In the genomic region with DNA sequence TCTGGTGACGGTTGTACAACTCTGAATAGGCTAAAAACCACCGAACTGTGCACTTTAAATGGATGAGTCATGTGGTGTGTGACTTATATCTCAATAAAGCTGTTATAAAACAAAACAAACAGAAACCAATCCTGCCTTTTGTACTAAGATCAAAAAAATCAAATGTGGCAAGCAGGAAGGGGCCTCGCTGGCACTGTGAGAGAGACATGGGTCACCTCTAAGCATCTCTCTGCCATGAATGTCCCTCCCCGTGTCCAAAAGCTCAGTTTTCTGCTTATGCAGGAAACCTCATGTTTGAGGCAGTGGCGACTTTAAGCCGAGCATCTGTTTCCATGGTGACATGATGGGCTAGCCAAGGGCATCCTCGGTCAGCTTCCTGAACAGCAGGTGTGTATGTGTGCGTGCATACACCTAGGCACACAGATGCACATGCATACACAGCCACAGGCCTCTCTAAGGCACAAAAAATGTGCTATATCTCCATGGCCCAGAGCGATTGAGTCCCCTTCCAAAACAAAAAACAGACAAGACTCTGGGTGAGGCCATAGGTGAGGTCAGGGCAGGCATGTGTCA, we compare ENCODE assay signal across 10 cellular contexts. TPM values are rescaled to one million over a fixed set of nuclear protein-coding genes. Genes with fewer than 3 reads are reported as not detected.
DNase-seq lines count a peak whose midpoint lies in the region; ATAC-seq, FAIRE-seq and TF ChIP-seq lines count a peak whose summit lies in the region.
"Had no signal": no experiment of that assay in that cellular context is flagged by ENCODE, and none has a peak within 500 bp of the region (broad histone marks: within the 10 kb centered on the region; RNA-seq: fewer than 3 reads in every experiment).

No MANE protein-coding gene starts in this region.

- no peak for TF ChIP-seq POLR2A in tibial nerve (IDR thresholded peaks at IDR 0.05)

- POLR2A ChIA-PET in naive thymus-derived CD4-positive, alpha-beta T cell (lab: Charles Lee), result interaction anchor here (0.5 to 0.6 kb wide), 2 partner anchors 9 to 1583 kb away, joined by 3 read pairs; no protein-coding TSS in a partner anchor

- no peaks in the 10 kb centered on the region for H3K79me2 ChIP-seq in astrocyte (ENCODE audit: insufficient read depth, low read length)

- DNase-seq in DMS53 treated with DMSO at 0.1 percent for 48 hours (lab: John Stamatoyannopoulos, UW; ENCODE audit: unreplicated experiment) (peak; percentile 41), NCI-H748 (lab: John Stamatoyannopoulos, UW; ENCODE audit: unreplicated experiment) (peak; percentile 76), astrocyte (ENCODE audit: low read depth) (peak; percentile 41), tibial nerve (ENCODE audit: low spot score in 2 of 2) (no peak), pons (ENCODE audit: low spot score) (no peak), substantia nigra (lab: John Stamatoyannopoulos, UW) (no peak), SIG-M5 (lab: John Stamatoyannopoulos, UW) (no peak)
- no peak for DNase-seq in naive thymus-derived CD4-positive, alpha-beta T cell
- DNase-seq: NCI-H1092 treated with DMSO at 0.1 percent for 48 hours had no signal

- H3K27me3 ChIP-seq in astrocyte (ENCODE audit: insufficient read depth, low read length) (peaks cover 3% of the 10 kb centered on the region), tibial nerve (no peaks in the 10 kb centered on the region)
- no peaks in the 10 kb centered on the region for H3K27me3 ChIP-seq in naive thymus-derived CD4-positive, alpha-beta T cell (ENCODE audit: control insufficient read depth in 2 of 2, insufficient read depth in 2 of 2, low read length in 2 of 2)

- H3K9me3 Mint-ChIP-seq in astrocyte (ENCODE audit: unreplicated experiment), result no peaks in the 10 kb centered on the region
- H3K9me3 Mint-ChIP-seq in naive thymus-derived CD4-positive, alpha-beta T cell, result peaks cover 0 to 1% (median 0%) of the 10 kb centered on the region in 11 donors

- no peak overlapping the region for H2AFZ ChIP-seq in astrocyte (ENCODE audit: low read depth, low read length)

- H3K4me2 ChIP-seq in astrocyte (ENCODE audit: low read length), result peak overlapping the region; percentile 60

- H3K36me3 ChIP-seq in astrocyte (ENCODE audit: insufficient read depth, low read length), result no peaks in the 10 kb centered on the region
- peaks cover 0 to 47% (median 0%) of the 10 kb centered on the region in 3 experiments for H3K36me3 ChIP-seq in naive thymus-derived CD4-positive, alpha-beta T cell (ENCODE audit: control insufficient read depth in 2 of 3, insufficient read depth in 3 of 3, low read length in 3 of 3)
- peaks cover 0 to 27% (median 0%) of the 10 kb centered on the region in 3 donors for H3K36me3 ChIP-seq in tibial nerve

- H3K27ac Mint-ChIP-seq in astrocyte (ENCODE audit: unreplicated experiment), result no peak overlapping the region
- H3K27ac Mint-ChIP-seq in naive thymus-derived CD4-positive, alpha-beta T cell, result peak overlapping the region; percentile 11 to 57 (median 43)

- no peak for TF ChIP-seq CTCF in astrocyte (IDR thresholded peaks at IDR 0.05; ENCODE audit: insufficient read depth, low read depth, low read length)
- no peak for TF ChIP-seq CTCF in tibial nerve (IDR thresholded peaks at IDR 0.05)

- no peak for FAIRE-seq in astrocyte (lab: Jason Lieb, UNC)
- FAIRE-seq: RCC 7860 had no signal

- H3K4me3 Mint-ChIP-seq in astrocyte (ENCODE audit: unreplicated experiment), result no peak overlapping the region
- H3K4me3 Mint-ChIP-seq in naive thymus-derived CD4-positive, alpha-beta T cell, result no peak overlapping the region

- H3K9me3 ChIP-seq in astrocyte (ENCODE audit: insufficient read depth, low read depth, low read length), result no peaks in the 10 kb centered on the region
- H3K9me3 ChIP-seq in naive thymus-derived CD4-positive, alpha-beta T cell (ENCODE audit: control insufficient read depth in 2 of 3, low read length in 3 of 3), result no peaks in the 10 kb centered on the region
- no peaks in the 10 kb centered on the region for H3K9me3 ChIP-seq in tibial nerve

- ATAC-seq in naive thymus-derived CD4-positive, alpha-beta T cell, result peak; percentile 41

- no peak overlapping the region for H3K27ac ChIP-seq in astrocyte (ENCODE audit: low read depth, low read length)
- H3K27ac ChIP-seq in naive thymus-derived CD4-positive, alpha-beta T cell (ENCODE audit: low read depth, low read length), result no peak overlapping the region
- no peak overlapping the region for H3K27ac ChIP-seq in tibial nerve
- H3K27ac ChIP-seq in substantia nigra (ENCODE audit: low read depth, low read length, poor library complexity, severe bottlenecking), result no peak overlapping the region

- no peak for TF ChIP-seq EP300 in tibial nerve (IDR thresholded peaks at IDR 0.05)

- H3K4me3 ChIP-seq in astrocyte (ENCODE audit: insufficient read depth, low read depth, low read length), result no peak overlapping the region
- H3K4me3 ChIP-seq in naive thymus-derived CD4-positive, alpha-beta T cell (ENCODE audit: low read length), result no peak overlapping the region
- no peak overlapping the region for H3K4me3 ChIP-seq in tibial nerve

- no peaks in the 10 kb centered on the region for H3K4me1 Mint-ChIP-seq in astrocyte (ENCODE audit: low read depth, unreplicated experiment)
- H3K4me1 Mint-ChIP-seq in naive thymus-derived CD4-positive, alpha-beta T cell, result peaks cover 10 to 66% (median 59%) of the 10 kb centered on the region in 7 donors

- peaks cover 19% of the 10 kb centered on the region for H4K20me1 ChIP-seq in astrocyte (ENCODE audit: insufficient read depth, low read length)

- 70 to 72% methylated on average over 9 of the region's 9 CpGs for WGBS in tibial nerve, 2 donors

- intact Hi-C loops in naive thymus-derived CD4-positive, alpha-beta T cell (cut with micrococcal nuclease), result no loop called here

- CTCF ChIA-PET in naive thymus-derived CD4-positive, alpha-beta T cell (lab: Charles Lee), result interaction anchor here (0.6 to 1.1 kb wide), 2 partner anchors 212 to 1732 kb away, joined by 3 read pairs; no protein-coding TSS in a partner anchor

- H3K27me3 Mint-ChIP-seq in astrocyte (ENCODE audit: low read depth, unreplicated experiment), result no peaks in the 10 kb centered on the region
- no peaks in the 10 kb centered on the region for H3K27me3 Mint-ChIP-seq in naive thymus-derived CD4-positive, alpha-beta T cell

- H3K36me3 Mint-ChIP-seq in astrocyte (ENCODE audit: low read depth, unreplicated experiment), result peaks cover 12% of the 10 kb centered on the region
- peaks cover 0 to 16% (median 0%) of the 10 kb centered on the region in 5 donors for H3K36me3 Mint-ChIP-seq in naive thymus-derived CD4-positive, alpha-beta T cell

- peak overlapping the region; percentile 4 for H3K9ac ChIP-seq in astrocyte (ENCODE audit: low read length)

- peaks cover 5% of the 10 kb centered on the region for H3K4me1 ChIP-seq in astrocyte (ENCODE audit: insufficient read depth, low read length)
- peaks cover 0 to 3% of the 10 kb centered on the region in 2 donors for H3K4me1 ChIP-seq in naive thymus-derived CD4-positive, alpha-beta T cell (ENCODE audit: control insufficient read depth in 2 of 2, insufficient read depth in 2 of 2, low read length in 2 of 2)
- no peaks in the 10 kb centered on the region for H3K4me1 ChIP-seq in tibial nerve

RNA-seq across cellular contexts. Expression of a gene that starts 44.4 kb away (rescaled TPM):
- 121 and 122 TPM in 2 replicates for total RNA-seq in astrocyte
- total RNA-seq in naive thymus-derived CD4-positive, alpha-beta T cell, result 100 to 1,000 TPM; 137 to 189 (median 169) TPM
- 100 to 1,000 TPM; 201 to 295 TPM for polyA plus RNA-seq in naive thymus-derived CD4-positive, alpha-beta T cell
- 100 to 1,000 TPM; 197 to 338 (median 251) TPM for total RNA-seq in tibial nerve

RNA-seq across cellular contexts. Expression of a gene that starts 49.9 kb away (rescaled TPM):
- 13.3 and 16.1 TPM in 2 replicates for total RNA-seq in astrocyte
- total RNA-seq in naive thymus-derived CD4-positive, alpha-beta T cell, result 10 to 100 TPM; 17.4 to 49.1 (median 27.2) TPM
- 10 to 100 TPM; 16.8 to 19.5 TPM for polyA plus RNA-seq in naive thymus-derived CD4-positive, alpha-beta T cell
- total RNA-seq in tibial nerve, result 10 to 100 TPM in 3 of 4 donors, 1 to 10 TPM in 1; 7.2 to 19.8 (median 13.4) TPM

RNA-seq across cellular contexts. Expression of a gene that starts 58.6 kb away (rescaled TPM):
- 11.6 and 12.9 TPM in 2 replicates for total RNA-seq in astrocyte
- 1 to 10 TPM; 6.2 to 8.9 (median 7.1) TPM for total RNA-seq in naive thymus-derived CD4-positive, alpha-beta T cell
- 1 to 10 TPM in 1 of 2 donors, under 1 TPM in 1; 0.74 to 1.5 TPM for polyA plus RNA-seq in naive thymus-derived CD4-positive, alpha-beta T cell
- total RNA-seq in tibial nerve, result 10 to 100 TPM in 1 of 4 donors, 1 to 10 TPM in 3; 4.2 to 11.4 (median 6.0) TPM

Comparison
In these comparisons a context has a peak if more than half of its experiments do, and no peak if none do; other contexts are left out.
1. DNase-seq: peak in DMS53 treated with DMSO at 0.1 percent for 48 hours (single experiment), NCI-H748 (single experiment) and astrocyte (single experiment); none in naive thymus-derived CD4-positive, alpha-beta T cell (0 of 9), tibial nerve (0 of 2), pons (single experiment), substantia nigra (0 of 49) and SIG-M5 (single experiment).